1 cellular context compared by ENCODE assay signal in the genomic region with DNA sequence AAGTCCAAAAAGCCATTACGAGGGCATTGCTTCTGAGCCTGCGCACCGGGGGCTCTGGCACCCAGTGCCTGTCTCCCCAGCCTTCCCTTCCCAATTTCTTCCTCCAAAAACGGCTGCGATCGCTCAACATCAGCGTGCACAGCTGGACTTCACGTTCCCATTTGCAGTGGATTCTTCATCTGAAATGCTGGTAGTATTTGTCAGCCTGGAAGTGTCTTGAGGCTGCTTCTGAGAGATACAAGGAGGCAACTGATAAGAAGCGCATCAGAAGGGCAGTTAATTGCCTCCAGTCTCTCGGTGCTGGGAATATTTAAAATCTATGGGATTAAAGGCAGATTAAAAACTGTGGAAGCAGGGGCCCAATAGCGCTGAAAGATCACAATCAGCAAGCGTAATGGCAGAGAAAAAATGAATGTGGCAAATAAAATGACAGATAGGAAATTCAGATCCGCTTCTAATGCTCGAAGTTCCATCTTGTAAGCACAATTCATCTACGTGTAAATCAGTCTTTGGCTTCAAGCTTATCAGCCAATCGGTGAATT.
TF ChIP-seq lines count a peak whose summit lies in the region.

No MANE protein-coding gene starts in this region.

TF ChIP-seq in SK-N-SH treated with all-trans-retinoic acid at 6 μM for 48 hours, 23 proteins besides CTCF, POLR2A, EP300 and RAD21 (continued from another document):
- TF ChIP-seq, protein P1, sequence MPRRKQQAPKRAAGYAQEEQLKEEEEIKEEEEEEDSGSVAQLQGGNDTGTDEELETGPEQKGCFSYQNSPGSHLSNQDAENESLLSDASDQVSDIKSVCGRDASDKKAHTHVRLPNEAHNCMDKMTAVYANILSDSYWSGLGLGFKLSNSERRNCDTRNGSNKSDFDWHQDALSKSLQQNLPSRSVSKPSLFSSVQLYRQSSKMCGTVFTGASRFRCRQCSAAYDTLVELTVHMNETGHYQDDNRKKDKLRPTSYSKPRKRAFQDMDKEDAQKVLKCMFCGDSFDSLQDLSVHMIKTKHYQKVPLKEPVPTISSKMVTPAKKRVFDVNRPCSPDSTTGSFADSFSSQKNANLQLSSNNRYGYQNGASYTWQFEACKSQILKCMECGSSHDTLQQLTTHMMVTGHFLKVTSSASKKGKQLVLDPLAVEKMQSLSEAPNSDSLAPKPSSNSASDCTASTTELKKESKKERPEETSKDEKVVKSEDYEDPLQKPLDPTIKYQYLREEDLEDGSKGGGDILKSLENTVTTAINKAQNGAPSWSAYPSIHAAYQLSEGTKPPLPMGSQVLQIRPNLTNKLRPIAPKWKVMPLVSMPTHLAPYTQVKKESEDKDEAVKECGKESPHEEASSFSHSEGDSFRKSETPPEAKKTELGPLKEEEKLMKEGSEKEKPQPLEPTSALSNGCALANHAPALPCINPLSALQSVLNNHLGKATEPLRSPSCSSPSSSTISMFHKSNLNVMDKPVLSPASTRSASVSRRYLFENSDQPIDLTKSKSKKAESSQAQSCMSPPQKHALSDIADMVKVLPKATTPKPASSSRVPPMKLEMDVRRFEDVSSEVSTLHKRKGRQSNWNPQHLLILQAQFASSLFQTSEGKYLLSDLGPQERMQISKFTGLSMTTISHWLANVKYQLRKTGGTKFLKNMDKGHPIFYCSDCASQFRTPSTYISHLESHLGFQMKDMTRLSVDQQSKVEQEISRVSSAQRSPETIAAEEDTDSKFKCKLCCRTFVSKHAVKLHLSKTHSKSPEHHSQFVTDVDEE (CRISPR knock-in tag; IDR thresholded peaks at IDR 0.05) = no peak
- TF ChIP-seq ZNF70 (CRISPR knock-in tag; IDR thresholded peaks at IDR 0.05) = no peak
- TF ChIP-seq ZNF565 (CRISPR knock-in tag; conservative IDR thresholded peaks at IDR 0.05; ENCODE audit: low read depth) = no peak
- no peak for TF ChIP-seq ISL1 (CRISPR knock-in tag; IDR thresholded peaks at IDR 0.05)
- no peak for TF ChIP-seq TOX (CRISPR knock-in tag; IDR thresholded peaks at IDR 0.05; ENCODE audit: borderline replicate concordance)
- no peak for TF ChIP-seq GLIS3 (CRISPR knock-in tag; IDR thresholded peaks at IDR 0.05)
- no peak for TF ChIP-seq ARNTL (CRISPR knock-in tag; IDR thresholded peaks at IDR 0.05; ENCODE audit: borderline replicate concordance, low read depth)
- no peak for TF ChIP-seq SNAI2 (CRISPR knock-in tag; IDR thresholded peaks at IDR 0.05)
- no peak for TF ChIP-seq ZFP3 (CRISPR knock-in tag; IDR thresholded peaks at IDR 0.05)
- no peak for TF ChIP-seq PPARA (CRISPR knock-in tag; IDR thresholded peaks at IDR 0.05; ENCODE audit: borderline replicate concordance)
- TF ChIP-seq ZNF8 (CRISPR knock-in tag; IDR thresholded peaks at IDR 0.05) = no peak
- no peak for TF ChIP-seq RARB (CRISPR knock-in tag; IDR thresholded peaks at IDR 0.05)
- TF ChIP-seq, protein P2, sequence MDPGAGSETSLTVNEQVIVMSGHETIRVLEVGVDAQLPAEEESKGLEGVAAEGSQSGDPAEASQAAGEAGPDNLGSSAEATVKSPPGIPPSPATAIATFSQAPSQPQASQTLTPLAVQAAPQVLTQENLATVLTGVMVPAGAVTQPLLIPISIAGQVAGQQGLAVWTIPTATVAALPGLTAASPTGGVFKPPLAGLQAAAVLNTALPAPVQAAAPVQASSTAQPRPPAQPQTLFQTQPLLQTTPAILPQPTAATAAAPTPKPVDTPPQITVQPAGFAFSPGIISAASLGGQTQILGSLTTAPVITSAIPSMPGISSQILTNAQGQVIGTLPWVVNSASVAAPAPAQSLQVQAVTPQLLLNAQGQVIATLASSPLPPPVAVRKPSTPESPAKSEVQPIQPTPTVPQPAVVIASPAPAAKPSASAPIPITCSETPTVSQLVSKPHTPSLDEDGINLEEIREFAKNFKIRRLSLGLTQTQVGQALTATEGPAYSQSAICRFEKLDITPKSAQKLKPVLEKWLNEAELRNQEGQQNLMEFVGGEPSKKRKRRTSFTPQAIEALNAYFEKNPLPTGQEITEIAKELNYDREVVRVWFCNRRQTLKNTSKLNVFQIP (CRISPR knock-in tag; IDR thresholded peaks at IDR 0.05; ENCODE audit: borderline replicate concordance, low read depth) = no peak
